In the genomic region with DNA sequence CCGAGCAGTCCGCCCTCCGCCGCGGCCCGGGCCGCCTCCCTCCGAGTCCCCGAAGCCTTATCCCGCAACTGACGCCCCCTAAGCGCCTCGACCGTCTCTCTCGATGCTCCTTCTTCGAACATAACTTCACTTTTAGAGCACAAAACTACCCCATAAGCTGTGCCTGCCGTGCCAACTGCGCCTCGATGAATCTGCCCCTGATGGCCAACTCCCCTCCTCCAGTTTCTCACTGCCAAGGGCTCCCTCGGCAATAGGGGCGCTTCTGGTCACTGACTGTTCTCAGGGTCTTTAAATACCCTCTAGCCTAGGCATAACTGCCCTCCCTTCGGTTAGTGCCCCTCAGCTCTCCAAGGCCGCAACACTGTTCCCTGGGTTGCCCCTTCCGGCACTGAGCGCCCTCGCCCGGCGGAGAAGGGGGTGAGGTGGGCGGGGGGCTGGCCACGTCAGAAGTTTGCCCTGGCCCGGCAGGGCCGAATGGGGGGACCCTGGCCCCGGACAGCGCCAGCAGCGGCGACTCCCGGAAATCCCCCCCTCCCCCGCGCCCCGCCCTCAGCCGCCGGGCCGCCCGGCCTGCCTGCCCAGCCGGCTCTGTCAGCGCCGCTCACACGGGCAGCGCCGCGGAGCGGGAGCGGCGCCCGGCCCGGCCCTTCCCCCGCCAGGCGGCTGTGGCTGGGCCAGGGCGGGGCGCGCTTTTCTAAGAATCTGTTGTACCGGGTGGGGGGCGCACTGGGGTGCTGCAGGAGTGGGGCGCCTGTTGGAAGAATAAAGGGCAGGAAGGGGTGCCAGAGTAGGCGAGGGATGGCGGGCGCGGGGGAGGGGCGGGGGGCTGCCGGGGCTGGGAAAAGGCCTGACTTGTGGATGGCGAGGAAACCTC, we compare ENCODE assay signal across 1 cellular context.
TF ChIP-seq lines count a peak whose summit lies in the region.

No MANE protein-coding gene starts in this region.

TF ChIP-seq in HEK293, 187 proteins besides CTCF, POLR2A, EP300 and RAD21 (continued from another document and continues in another):
- TF ChIP-seq, protein P1, sequence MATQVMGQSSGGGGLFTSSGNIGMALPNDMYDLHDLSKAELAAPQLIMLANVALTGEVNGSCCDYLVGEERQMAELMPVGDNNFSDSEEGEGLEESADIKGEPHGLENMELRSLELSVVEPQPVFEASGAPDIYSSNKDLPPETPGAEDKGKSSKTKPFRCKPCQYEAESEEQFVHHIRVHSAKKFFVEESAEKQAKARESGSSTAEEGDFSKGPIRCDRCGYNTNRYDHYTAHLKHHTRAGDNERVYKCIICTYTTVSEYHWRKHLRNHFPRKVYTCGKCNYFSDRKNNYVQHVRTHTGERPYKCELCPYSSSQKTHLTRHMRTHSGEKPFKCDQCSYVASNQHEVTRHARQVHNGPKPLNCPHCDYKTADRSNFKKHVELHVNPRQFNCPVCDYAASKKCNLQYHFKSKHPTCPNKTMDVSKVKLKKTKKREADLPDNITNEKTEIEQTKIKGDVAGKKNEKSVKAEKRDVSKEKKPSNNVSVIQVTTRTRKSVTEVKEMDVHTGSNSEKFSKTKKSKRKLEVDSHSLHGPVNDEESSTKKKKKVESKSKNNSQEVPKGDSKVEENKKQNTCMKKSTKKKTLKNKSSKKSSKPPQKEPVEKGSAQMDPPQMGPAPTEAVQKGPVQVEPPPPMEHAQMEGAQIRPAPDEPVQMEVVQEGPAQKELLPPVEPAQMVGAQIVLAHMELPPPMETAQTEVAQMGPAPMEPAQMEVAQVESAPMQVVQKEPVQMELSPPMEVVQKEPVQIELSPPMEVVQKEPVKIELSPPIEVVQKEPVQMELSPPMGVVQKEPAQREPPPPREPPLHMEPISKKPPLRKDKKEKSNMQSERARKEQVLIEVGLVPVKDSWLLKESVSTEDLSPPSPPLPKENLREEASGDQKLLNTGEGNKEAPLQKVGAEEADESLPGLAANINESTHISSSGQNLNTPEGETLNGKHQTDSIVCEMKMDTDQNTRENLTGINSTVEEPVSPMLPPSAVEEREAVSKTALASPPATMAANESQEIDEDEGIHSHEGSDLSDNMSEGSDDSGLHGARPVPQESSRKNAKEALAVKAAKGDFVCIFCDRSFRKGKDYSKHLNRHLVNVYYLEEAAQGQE (tag by site-specific recombination; IDR thresholded peaks at IDR 0.05) = peak; percentile 70
- TF ChIP-seq ZNF660 (tag by site-specific recombination; IDR thresholded peaks at IDR 0.05) = 0 out of 2 replicates have a peak, but pooled peaks have one; percentile 24
- TF ChIP-seq SP7 (tag by site-specific recombination; IDR thresholded peaks at IDR 0.05) = peak; percentile 69
- TF ChIP-seq, protein P2, sequence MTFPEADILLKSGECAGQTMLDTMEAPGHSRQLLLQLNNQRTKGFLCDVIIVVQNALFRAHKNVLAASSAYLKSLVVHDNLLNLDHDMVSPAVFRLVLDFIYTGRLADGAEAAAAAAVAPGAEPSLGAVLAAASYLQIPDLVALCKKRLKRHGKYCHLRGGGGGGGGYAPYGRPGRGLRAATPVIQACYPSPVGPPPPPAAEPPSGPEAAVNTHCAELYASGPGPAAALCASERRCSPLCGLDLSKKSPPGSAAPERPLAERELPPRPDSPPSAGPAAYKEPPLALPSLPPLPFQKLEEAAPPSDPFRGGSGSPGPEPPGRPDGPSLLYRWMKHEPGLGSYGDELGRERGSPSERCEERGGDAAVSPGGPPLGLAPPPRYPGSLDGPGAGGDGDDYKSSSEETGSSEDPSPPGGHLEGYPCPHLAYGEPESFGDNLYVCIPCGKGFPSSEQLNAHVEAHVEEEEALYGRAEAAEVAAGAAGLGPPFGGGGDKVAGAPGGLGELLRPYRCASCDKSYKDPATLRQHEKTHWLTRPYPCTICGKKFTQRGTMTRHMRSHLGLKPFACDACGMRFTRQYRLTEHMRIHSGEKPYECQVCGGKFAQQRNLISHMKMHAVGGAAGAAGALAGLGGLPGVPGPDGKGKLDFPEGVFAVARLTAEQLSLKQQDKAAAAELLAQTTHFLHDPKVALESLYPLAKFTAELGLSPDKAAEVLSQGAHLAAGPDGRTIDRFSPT (tag by site-specific recombination; IDR thresholded peaks at IDR 0.05) = peak; percentile 89
- peak; percentile 95 for TF ChIP-seq ZBTB48 (tag by site-specific recombination; IDR thresholded peaks at IDR 0.05)
- no peak for TF ChIP-seq ZNF837 (tag by site-specific recombination; IDR thresholded peaks at IDR 0.05)
- TF ChIP-seq TRIM28 (IDR thresholded peaks at IDR 0.05; ENCODE audit: borderline replicate concordance, low read length) = 0 out of 2 replicates have a peak, but pooled peaks have one; percentile 30
- peak; percentile 77 for TF ChIP-seq ZBTB17 (tag by site-specific recombination; IDR thresholded peaks at IDR 0.05)
- TF ChIP-seq, protein P3, sequence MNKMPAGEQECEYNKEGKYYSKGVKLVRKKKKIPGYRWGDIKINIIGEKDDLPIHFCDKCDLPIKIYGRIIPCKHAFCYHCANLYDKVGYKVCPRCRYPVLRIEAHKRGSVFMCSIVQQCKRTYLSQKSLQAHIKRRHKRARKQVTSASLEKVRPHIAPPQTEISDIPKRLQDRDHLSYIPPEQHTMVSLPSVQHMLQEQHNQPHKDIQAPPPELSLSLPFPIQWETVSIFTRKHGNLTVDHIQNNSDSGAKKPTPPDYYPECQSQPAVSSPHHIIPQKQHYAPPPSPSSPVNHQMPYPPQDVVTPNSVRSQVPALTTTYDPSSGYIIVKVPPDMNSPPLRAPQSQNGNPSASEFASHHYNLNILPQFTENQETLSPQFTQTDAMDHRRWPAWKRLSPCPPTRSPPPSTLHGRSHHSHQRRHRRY (tag by site-specific recombination; IDR thresholded peaks at IDR 0.05) = no peak
- TF ChIP-seq KLF8 (tag by site-specific recombination; IDR thresholded peaks at IDR 0.05) = peak; percentile 66; the same call in 1 of the 2 replicates
- TF ChIP-seq, protein P4, sequence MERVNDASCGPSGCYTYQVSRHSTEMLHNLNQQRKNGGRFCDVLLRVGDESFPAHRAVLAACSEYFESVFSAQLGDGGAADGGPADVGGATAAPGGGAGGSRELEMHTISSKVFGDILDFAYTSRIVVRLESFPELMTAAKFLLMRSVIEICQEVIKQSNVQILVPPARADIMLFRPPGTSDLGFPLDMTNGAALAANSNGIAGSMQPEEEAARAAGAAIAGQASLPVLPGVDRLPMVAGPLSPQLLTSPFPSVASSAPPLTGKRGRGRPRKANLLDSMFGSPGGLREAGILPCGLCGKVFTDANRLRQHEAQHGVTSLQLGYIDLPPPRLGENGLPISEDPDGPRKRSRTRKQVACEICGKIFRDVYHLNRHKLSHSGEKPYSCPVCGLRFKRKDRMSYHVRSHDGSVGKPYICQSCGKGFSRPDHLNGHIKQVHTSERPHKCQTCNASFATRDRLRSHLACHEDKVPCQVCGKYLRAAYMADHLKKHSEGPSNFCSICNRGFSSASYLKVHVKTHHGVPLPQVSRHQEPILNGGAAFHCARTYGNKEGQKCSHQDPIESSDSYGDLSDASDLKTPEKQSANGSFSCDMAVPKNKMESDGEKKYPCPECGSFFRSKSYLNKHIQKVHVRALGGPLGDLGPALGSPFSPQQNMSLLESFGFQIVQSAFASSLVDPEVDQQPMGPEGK (tag by site-specific recombination; IDR thresholded peaks at IDR 0.05) = peak; percentile 89
- TF ChIP-seq ZEB2 (tag by site-specific recombination; IDR thresholded peaks at IDR 0.05) = 0 out of 2 replicates have a peak, but pooled peaks have one; percentile 32
- TF ChIP-seq, protein P5, sequence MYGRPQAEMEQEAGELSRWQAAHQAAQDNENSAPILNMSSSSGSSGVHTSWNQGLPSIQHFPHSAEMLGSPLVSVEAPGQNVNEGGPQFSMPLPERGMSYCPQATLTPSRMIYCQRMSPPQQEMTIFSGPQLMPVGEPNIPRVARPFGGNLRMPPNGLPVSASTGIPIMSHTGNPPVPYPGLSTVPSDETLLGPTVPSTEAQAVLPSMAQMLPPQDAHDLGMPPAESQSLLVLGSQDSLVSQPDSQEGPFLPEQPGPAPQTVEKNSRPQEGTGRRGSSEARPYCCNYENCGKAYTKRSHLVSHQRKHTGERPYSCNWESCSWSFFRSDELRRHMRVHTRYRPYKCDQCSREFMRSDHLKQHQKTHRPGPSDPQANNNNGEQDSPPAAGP (tag by site-specific recombination; IDR thresholded peaks at IDR 0.05) = 0 out of 2 replicates have a peak, but pooled peaks have one; percentile 38
- TF ChIP-seq GLIS1 (tag by site-specific recombination; IDR thresholded peaks at IDR 0.05) = peak; percentile 69
- no peak for TF ChIP-seq YY2 (tag by site-specific recombination; IDR thresholded peaks at IDR 0.05)
- peak; percentile 91 for TF ChIP-seq GLIS2 (tag by site-specific recombination; IDR thresholded peaks at IDR 0.05)
- peak; percentile 70; the same call in 1 of the 2 replicates for TF ChIP-seq ZNF600 (tag by site-specific recombination; IDR thresholded peaks at IDR 0.05)
- TF ChIP-seq EGR2 (tag by site-specific recombination; IDR thresholded peaks at IDR 0.05; ENCODE audit: low read depth) = 0 out of 2 replicates have a peak, but pooled peaks have one; percentile 5
- 0 out of 2 replicates have a peak, but pooled peaks have one; percentile 27 for TF ChIP-seq GLI4 (tag by site-specific recombination; IDR thresholded peaks at IDR 0.05)
- TF ChIP-seq, protein P6, sequence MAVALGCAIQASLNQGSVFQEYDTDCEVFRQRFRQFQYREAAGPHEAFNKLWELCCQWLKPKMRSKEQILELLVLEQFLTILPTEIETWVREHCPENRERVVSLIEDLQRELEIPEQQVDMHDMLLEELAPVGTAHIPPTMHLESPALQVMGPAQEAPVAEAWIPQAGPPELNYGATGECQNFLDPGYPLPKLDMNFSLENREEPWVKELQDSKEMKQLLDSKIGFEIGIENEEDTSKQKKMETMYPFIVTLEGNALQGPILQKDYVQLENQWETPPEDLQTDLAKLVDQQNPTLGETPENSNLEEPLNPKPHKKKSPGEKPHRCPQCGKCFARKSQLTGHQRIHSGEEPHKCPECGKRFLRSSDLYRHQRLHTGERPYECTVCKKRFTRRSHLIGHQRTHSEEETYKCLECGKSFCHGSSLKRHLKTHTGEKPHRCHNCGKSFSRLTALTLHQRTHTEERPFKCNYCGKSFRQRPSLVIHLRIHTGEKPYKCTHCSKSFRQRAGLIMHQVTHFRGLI (tag by site-specific recombination; IDR thresholded peaks at IDR 0.05) = no peak
- peak; percentile 88 for TF ChIP-seq ZBTB8A (tag by site-specific recombination; IDR thresholded peaks at IDR 0.05)
- TF ChIP-seq ZFP37 (tag by site-specific recombination; IDR thresholded peaks at IDR 0.05) = 0 out of 2 replicates have a peak, but pooled peaks have one; percentile 54
- 0 out of 2 replicates have a peak, but pooled peaks have one; percentile 35 for TF ChIP-seq KLF10 (tag by site-specific recombination; IDR thresholded peaks at IDR 0.05)
- TF ChIP-seq ZNF629 (tag by site-specific recombination; IDR thresholded peaks at IDR 0.05) = peak; percentile 42
- TF ChIP-seq ZNF549 (tag by site-specific recombination; IDR thresholded peaks at IDR 0.05) = no peak
- no peak for TF ChIP-seq ZNF16 (tag by site-specific recombination; IDR thresholded peaks at IDR 0.05; ENCODE audit: low read depth)
- TF ChIP-seq GFI1B (tag by site-specific recombination; IDR thresholded peaks at IDR 0.05) = no peak
- peak; percentile 82 for TF ChIP-seq ZNF335 (tag by site-specific recombination; conservative IDR thresholded peaks at IDR 0.05)
- no peak for TF ChIP-seq ZNF596 (tag by site-specific recombination; IDR thresholded peaks at IDR 0.05)
- peak; percentile 99 for TF ChIP-seq ZBTB20 (tag by site-specific recombination; IDR thresholded peaks at IDR 0.05)
- peak; percentile 61; the same call in 1 of the 2 replicates for TF ChIP-seq SP3 (tag by site-specific recombination; IDR thresholded peaks at IDR 0.05)
- peak; percentile 66; the same call in 1 of the 2 replicates for TF ChIP-seq ZNF391 (tag by site-specific recombination; IDR thresholded peaks at IDR 0.05; ENCODE audit: borderline replicate concordance, low read depth)
- peak; percentile 79; the same call in 1 of the 2 replicates for TF ChIP-seq ZXDB (tag by site-specific recombination; IDR thresholded peaks at IDR 0.05)
- TF ChIP-seq, protein P7, sequence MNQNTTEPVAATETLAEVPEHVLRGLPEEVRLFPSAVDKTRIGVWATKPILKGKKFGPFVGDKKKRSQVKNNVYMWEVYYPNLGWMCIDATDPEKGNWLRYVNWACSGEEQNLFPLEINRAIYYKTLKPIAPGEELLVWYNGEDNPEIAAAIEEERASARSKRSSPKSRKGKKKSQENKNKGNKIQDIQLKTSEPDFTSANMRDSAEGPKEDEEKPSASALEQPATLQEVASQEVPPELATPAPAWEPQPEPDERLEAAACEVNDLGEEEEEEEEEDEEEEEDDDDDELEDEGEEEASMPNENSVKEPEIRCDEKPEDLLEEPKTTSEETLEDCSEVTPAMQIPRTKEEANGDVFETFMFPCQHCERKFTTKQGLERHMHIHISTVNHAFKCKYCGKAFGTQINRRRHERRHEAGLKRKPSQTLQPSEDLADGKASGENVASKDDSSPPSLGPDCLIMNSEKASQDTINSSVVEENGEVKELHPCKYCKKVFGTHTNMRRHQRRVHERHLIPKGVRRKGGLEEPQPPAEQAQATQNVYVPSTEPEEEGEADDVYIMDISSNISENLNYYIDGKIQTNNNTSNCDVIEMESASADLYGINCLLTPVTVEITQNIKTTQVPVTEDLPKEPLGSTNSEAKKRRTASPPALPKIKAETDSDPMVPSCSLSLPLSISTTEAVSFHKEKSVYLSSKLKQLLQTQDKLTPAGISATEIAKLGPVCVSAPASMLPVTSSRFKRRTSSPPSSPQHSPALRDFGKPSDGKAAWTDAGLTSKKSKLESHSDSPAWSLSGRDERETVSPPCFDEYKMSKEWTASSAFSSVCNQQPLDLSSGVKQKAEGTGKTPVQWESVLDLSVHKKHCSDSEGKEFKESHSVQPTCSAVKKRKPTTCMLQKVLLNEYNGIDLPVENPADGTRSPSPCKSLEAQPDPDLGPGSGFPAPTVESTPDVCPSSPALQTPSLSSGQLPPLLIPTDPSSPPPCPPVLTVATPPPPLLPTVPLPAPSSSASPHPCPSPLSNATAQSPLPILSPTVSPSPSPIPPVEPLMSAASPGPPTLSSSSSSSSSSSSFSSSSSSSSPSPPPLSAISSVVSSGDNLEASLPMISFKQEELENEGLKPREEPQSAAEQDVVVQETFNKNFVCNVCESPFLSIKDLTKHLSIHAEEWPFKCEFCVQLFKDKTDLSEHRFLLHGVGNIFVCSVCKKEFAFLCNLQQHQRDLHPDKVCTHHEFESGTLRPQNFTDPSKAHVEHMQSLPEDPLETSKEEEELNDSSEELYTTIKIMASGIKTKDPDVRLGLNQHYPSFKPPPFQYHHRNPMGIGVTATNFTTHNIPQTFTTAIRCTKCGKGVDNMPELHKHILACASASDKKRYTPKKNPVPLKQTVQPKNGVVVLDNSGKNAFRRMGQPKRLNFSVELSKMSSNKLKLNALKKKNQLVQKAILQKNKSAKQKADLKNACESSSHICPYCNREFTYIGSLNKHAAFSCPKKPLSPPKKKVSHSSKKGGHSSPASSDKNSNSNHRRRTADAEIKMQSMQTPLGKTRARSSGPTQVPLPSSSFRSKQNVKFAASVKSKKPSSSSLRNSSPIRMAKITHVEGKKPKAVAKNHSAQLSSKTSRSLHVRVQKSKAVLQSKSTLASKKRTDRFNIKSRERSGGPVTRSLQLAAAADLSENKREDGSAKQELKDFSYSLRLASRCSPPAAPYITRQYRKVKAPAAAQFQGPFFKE (tag by site-specific recombination; IDR thresholded peaks at IDR 0.05; ENCODE audit: borderline replicate concordance) = no peak
- TF ChIP-seq ZNF24 (tag by site-specific recombination; IDR thresholded peaks at IDR 0.05) = 0 out of 2 replicates have a peak, but pooled peaks have one; percentile 38
